ENCODE assay signal across 1 cellular context in genomic region chr21:41147096-41147978, GRCh38.
TF ChIP-seq lines count a peak whose summit lies in the region.

No MANE protein-coding gene starts in this region.

TF ChIP-seq in HepG2, 621 proteins besides CTCF, POLR2A, EP300 and RAD21 (continued from another document):
- no peak for TF ChIP-seq PCBP2 (optimal IDR thresholded peaks at IDR 0.05; ENCODE audit: low read depth, low read length, poor library complexity, severe bottlenecking)
- no peak for TF ChIP-seq CREB3 (CRISPR knock-in tag; IDR thresholded peaks at IDR 0.05)
- no peak for TF ChIP-seq ZNF672 (CRISPR knock-in tag; IDR thresholded peaks at IDR 0.05)
- TF ChIP-seq ZNF260 (CRISPR knock-in tag; IDR thresholded peaks at IDR 0.05; ENCODE audit: borderline replicate concordance, low read depth): no peak
- TF ChIP-seq ZNF180 (CRISPR knock-in tag; IDR thresholded peaks at IDR 0.05; ENCODE audit: borderline replicate concordance, low read depth): no peak
- no peak for TF ChIP-seq ADNP (CRISPR knock-in tag; IDR thresholded peaks at IDR 0.05)
- TF ChIP-seq PRDM10 (CRISPR knock-in tag; IDR thresholded peaks at IDR 0.05; ENCODE audit: low read depth): no peak
- no peak for TF ChIP-seq THAP7 (CRISPR knock-in tag; IDR thresholded peaks at IDR 0.05)
- no peak for TF ChIP-seq ZNF280D (CRISPR knock-in tag; IDR thresholded peaks at IDR 0.05)
- TF ChIP-seq KDM1A (CRISPR knock-in tag; IDR thresholded peaks at IDR 0.05): no peak
- TF ChIP-seq TCF12 (IDR thresholded peaks at IDR 0.05): no peak
- no peak for TF ChIP-seq TCF12 (CRISPR knock-in tag; IDR thresholded peaks at IDR 0.05)
- TF ChIP-seq ELF3 (CRISPR knock-in tag; IDR thresholded peaks at IDR 0.05): no peak
- TF ChIP-seq ZFP62 (CRISPR knock-in tag; IDR thresholded peaks at IDR 0.05): no peak
- TF ChIP-seq POGK (CRISPR knock-in tag; conservative IDR thresholded peaks at IDR 0.05): no peak
- TF ChIP-seq PRPF4 (IDR thresholded peaks at IDR 0.05; ENCODE audit: low read depth, low read length, poor library complexity, severe bottlenecking): no peak
- TF ChIP-seq FOXC1 (CRISPR knock-in tag; IDR thresholded peaks at IDR 0.05; ENCODE audit: borderline replicate concordance): no peak
